1 cellular context compared by ENCODE assay signal in the genomic region with DNA sequence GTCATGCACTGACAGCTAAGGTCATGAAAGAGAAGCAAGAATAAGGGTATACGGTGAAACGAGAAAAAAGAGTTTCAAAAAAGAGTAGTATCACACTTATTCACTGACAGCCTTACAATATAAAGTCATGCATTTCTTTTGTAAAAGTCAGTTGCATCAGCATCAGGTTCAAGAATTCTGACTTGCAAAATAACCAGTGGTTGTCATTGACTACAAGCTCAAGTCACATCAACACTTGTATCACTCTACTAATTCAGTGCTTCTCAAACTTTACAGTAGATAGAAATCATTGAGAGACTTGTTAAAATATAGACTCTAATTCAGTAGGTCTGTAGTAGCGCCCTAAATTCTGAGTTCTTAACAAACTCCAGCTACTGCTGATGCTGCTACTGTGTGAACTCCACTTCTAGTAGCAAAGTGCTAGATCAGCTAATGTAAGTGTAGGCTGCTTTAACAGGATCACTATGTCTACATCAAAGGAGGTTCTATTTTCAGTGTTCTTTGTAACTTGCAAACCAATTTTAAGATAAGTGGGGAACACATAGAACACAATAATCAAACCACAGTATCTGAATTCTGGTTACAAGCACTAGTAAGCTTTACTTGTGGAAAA.
A peak's percentile ranks its signal among the peaks of the same experiment; 100 is the strongest.
TF ChIP-seq lines count a peak whose summit lies in the region.

No MANE protein-coding gene starts in this region.

TF ChIP-seq in IMR-90, 13 proteins besides CTCF, POLR2A, EP300 and RAD21 (continued from another document):
- no peak for TF ChIP-seq FOS (IDR thresholded peaks at IDR 0.05; ENCODE audit: low read depth, low read length)
- TF ChIP-seq, protein P1, sequence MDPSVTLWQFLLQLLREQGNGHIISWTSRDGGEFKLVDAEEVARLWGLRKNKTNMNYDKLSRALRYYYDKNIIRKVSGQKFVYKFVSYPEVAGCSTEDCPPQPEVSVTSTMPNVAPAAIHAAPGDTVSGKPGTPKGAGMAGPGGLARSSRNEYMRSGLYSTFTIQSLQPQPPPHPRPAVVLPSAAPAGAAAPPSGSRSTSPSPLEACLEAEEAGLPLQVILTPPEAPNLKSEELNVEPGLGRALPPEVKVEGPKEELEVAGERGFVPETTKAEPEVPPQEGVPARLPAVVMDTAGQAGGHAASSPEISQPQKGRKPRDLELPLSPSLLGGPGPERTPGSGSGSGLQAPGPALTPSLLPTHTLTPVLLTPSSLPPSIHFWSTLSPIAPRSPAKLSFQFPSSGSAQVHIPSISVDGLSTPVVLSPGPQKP (IDR thresholded peaks at IDR 0.05; ENCODE audit: borderline replicate concordance, low read depth, low read length), result no peak
- TF ChIP-seq CHD1 (IDR thresholded peaks at IDR 0.05; ENCODE audit: low read depth, low read length), result no peak
- TF ChIP-seq MAZ (IDR thresholded peaks at IDR 0.05; ENCODE audit: borderline replicate concordance, low read depth, low read length), result no peak
- 0 out of 2 replicates have a peak, but pooled peaks have one; percentile 4 for TF ChIP-seq MAFK (IDR thresholded peaks at IDR 0.05; ENCODE audit: low read depth, low read length)
- no peak for TF ChIP-seq BHLHE40 (IDR thresholded peaks at IDR 0.05; ENCODE audit: low read depth, low read length)
